ENCODE assay signal across 8 cellular contexts in the genomic region with DNA sequence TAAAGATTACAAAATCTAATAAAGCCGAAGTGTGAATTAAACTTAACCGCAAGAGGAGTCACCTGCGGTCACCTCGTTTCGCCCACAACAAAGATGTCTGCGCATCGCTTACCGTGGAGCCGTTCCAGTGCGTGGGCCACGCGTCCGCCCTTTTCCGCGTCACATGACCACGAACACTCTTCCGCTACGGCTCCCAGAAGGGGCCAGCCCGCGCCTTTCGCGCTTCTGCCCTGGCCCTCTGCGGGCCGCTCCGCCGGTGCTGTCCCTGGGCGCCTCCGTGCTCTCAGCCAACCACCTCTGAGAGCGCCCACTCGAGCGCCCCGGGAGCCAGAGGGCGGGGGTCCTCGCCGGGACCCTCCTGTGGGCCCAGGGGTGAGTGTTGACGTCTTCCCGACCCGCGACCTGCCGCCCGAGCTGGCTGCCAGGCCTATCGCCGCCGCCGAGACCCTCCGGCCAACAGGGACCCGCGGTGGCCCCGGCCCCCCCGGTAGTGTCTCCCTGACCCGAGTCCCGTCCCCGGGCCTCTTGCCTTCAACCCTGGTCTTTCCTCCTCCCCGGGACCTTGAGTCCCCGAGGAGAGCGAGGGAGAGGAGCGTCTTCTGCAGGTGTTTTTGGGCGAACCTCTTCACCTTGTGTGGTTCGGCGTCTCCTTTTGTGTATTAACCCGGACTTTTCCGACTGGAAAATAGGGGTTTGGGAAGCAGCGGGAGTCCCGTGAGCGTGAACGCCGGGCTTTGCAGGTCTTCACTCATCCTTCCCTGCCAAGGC.
DNase-seq lines count a peak whose midpoint lies in the region; ATAC-seq lines count a peak whose summit lies in the region.

A gene with protein sequence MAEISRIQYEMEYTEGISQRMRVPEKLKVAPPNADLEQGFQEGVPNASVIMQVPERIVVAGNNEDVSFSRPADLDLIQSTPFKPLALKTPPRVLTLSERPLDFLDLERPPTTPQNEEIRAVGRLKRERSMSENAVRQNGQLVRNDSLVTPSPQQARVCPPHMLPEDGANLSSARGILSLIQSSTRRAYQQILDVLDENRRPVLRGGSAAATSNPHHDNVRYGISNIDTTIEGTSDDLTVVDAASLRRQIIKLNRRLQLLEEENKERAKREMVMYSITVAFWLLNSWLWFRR (plus strand): TSS at position 196 of the 768 bp plus-strand sequence. CDS start 5,415 bp downstream, outside the sequence.

- ATAC-seq in GM19025 (IDR thresholded peaks at IDR 0.05; ENCODE audit: low read depth, unreplicated experiment) (peak; percentile 98), HG03342 (IDR thresholded peaks at IDR 0.05; ENCODE audit: unreplicated experiment) (peak; percentile 97)
- ATAC-seq in central memory CD8-positive, alpha-beta T cell (replicated peaks; ENCODE audit: extremely low read depth, poor library complexity, severe bottlenecking), result peak; percentile 96

- peaks cover 16% of the 10 kb centered on the region for H3K36me3 Mint-ChIP-seq in central memory CD8-positive, alpha-beta T cell (ENCODE audit: insufficient read depth)

- H3K27ac Mint-ChIP-seq in central memory CD8-positive, alpha-beta T cell (ENCODE audit: low read depth), result peak within 1 kb of the TSS; percentile 87

- DNase-seq in AG20443 (ENCODE audit: low spot score) (peak; percentile 97), NCI-H345 treated with DMSO at 0.1 percent for 48 hours (lab: John Stamatoyannopoulos, UW; ENCODE audit: unreplicated experiment) (peak; percentile 79), iris pigment epithelial cell (ENCODE audit: low read depth) (peak; percentile 95)
- DNase-seq in activated CD4-positive, CD25-positive, alpha-beta regulatory T cell treated with anti-CD3 and anti-CD28 coated beads, Interleukin-2, amount 50 U/mL, for 16 hours (ENCODE audit: low read depth, low spot score), result peak; percentile 90
- peak; percentile 86 to 88 for DNase-seq in central memory CD8-positive, alpha-beta T cell (ENCODE audit: low spot score in 2 of 2)
- peak; percentile 91 for DNase-seq in stimulated activated CD4-positive, alpha-beta T cell treated with anti-CD3 and anti-CD28 coated beads, Interleukin-12 subunit alpha, Interleukin-12 subunit beta, amount 100 ng/mL, for 24 hours (ENCODE audit: low read depth in 2 of 2)

- peaks cover 32% of the 10 kb centered on the region for H3K4me1 Mint-ChIP-seq in central memory CD8-positive, alpha-beta T cell

- H3K9me3 Mint-ChIP-seq in central memory CD8-positive, alpha-beta T cell, result no peaks in the 10 kb centered on the region

- no peaks in the 10 kb centered on the region for H3K27me3 Mint-ChIP-seq in central memory CD8-positive, alpha-beta T cell

- peak within 1 kb of the TSS; percentile 88 for H3K4me3 Mint-ChIP-seq in central memory CD8-positive, alpha-beta T cell

Comparison
In these comparisons a context has a peak if more than half of its experiments do, and no peak if none do; other contexts are left out.
1. Peak in every context shown above with its lines: DNase-seq and ATAC-seq.